ENCODE assay signal across 14 cellular contexts in genomic region chr5:148385094-148385493, GRCh38. TPM values are rescaled to one million over a fixed set of nuclear protein-coding genes. Genes with fewer than 3 reads are reported as not detected.
DNase-seq lines count a peak whose midpoint lies in the region; ATAC-seq, FAIRE-seq and TF ChIP-seq lines count a peak whose summit lies in the region.
"Had no signal": no experiment of that assay in that cellular context is flagged by ENCODE, and none has a peak within 500 bp of the region (broad histone marks: within the 10 kb centered on the region; RNA-seq: fewer than 3 reads in every experiment).

No MANE protein-coding gene starts in this region.

- no peaks in the 10 kb centered on the region for H3K27me3 ChIP-seq in CD4-positive, alpha-beta T cell (ENCODE audit: control insufficient read depth, insufficient read depth, low read length)
- H3K27me3 ChIP-seq in IMR-90 (ENCODE audit: control insufficient read depth, insufficient read depth, low read length), result no peaks in the 10 kb centered on the region

- no peaks in the 10 kb centered on the region for H3K9me3 Mint-ChIP-seq in CD4-positive, alpha-beta T cell
- H3K9me3 Mint-ChIP-seq in brain, result no peaks in the 10 kb centered on the region
- no peaks in the 10 kb centered on the region for H3K9me3 Mint-ChIP-seq in naive thymus-derived CD8-positive, alpha-beta T cell

- TF ChIP-seq CTCF in CD4-positive, alpha-beta T cell (IDR thresholded peaks at IDR 0.05), result no peak
- TF ChIP-seq CTCF in IMR-90 (conservative IDR thresholded peaks at IDR 0.05; ENCODE audit: low read depth, low read length) (no peak), brain (conservative IDR thresholded peaks at IDR 0.05) (no peak)

- POLR2A ChIA-PET in CD4-positive, alpha-beta T cell (lab: Charles Lee), result no interaction called here
- POLR2A ChIA-PET in IMR-90 (lab: Charles Lee; ENCODE audit: unreplicated experiment), result no interaction called here
- POLR2A ChIA-PET in naive thymus-derived CD8-positive, alpha-beta T cell (lab: Charles Lee), result no interaction called here

- H3K4me3 ChIP-seq in IMR-90 (ENCODE audit: insufficient read depth, low read depth, low read length), result no peak overlapping the region

- H3K23ac ChIP-seq in IMR-90 (ENCODE audit: low read depth, low read length), result peak overlapping the region; percentile 98; the same call in 1 of the 2 replicates

- 0 out of 3 replicates have a peak overlapping the region, but pooled peaks have one; percentile 20 for H2BK15ac ChIP-seq in IMR-90 (ENCODE audit: low read depth, low read length)

- H3K56ac ChIP-seq in IMR-90 (ENCODE audit: extremely low read depth, insufficient read depth, low read length), result no peak overlapping the region

- DNase-seq in CD4-positive, alpha-beta T cell, result no peak
- DNase-seq in IMR-90 (no peak), urothelium cell line (ENCODE audit: low spot score) (no peak), hepatic stellate cell (ENCODE audit: low spot score) (no peak), C1 segment of cervical spinal cord (lab: John Stamatoyannopoulos, UW) (no peak)
- DNase-seq in naive thymus-derived CD8-positive, alpha-beta T cell, result no peak
- DNase-seq: activated CD8-positive, alpha-beta memory T cell treated with anti-CD3 and anti-CD28 coated beads, Interleukin-2, amount 50 U/mL, for 48 hours; GF-D8; NK-92 treated with Interleukin-12 subunit alpha and Interleukin-12 subunit beta, amount 100 ng/mL, for 24 hours had no signal

- peaks cover 54% of the 10 kb centered on the region for H3K36me3 Mint-ChIP-seq in CD4-positive, alpha-beta T cell (ENCODE audit: low read depth)
- peaks cover 13% of the 10 kb centered on the region for H3K36me3 Mint-ChIP-seq in brain
- peaks cover 0 to 32% (median 2%) of the 10 kb centered on the region in 3 donors for H3K36me3 Mint-ChIP-seq in naive thymus-derived CD8-positive, alpha-beta T cell

- no peak overlapping the region for H2AFZ ChIP-seq in IMR-90 (replicated peaks; ENCODE audit: low read length, poor library complexity)

- no peak for ATAC-seq in CD4-positive, alpha-beta T cell (ENCODE audit: poor library complexity)
- ATAC-seq in IMR-90 (ENCODE audit: low read depth), result no peak
- no peak for ATAC-seq in naive thymus-derived CD8-positive, alpha-beta T cell
- ATAC-seq in GM19324 (IDR thresholded peaks at IDR 0.05; ENCODE audit: low FRiP score, unreplicated experiment), result no peak

- H3K79me1 ChIP-seq in IMR-90 (ENCODE audit: low read depth in 1 of 2, low read length in 2 of 2), result peaks cover 33 to 45% of the 10 kb centered on the region in 2 experiments

- no TSS peak for BruUV-seq in IMR-90 (replicated peaks; lab: Mats Ljungman, UMichigan)

- peaks cover 13% of the 10 kb centered on the region; the same call in 1 of the 2 replicates for H3K9me1 ChIP-seq in IMR-90 (ENCODE audit: insufficient read depth, low read length)

- H2BK20ac ChIP-seq in IMR-90 (ENCODE audit: low read depth, low read length), result no peak overlapping the region

- no peak overlapping the region for H3K4ac ChIP-seq in IMR-90 (ENCODE audit: low read depth, low read length)

- no peak overlapping the region for H3K18ac ChIP-seq in IMR-90 (ENCODE audit: low read depth, low read length)

- FAIRE-seq in urothelium cell line (lab: Jason Lieb, UNC), result no peak

- no peak for TF ChIP-seq RAD21 in IMR-90 (IDR thresholded peaks at IDR 0.05; ENCODE audit: low read length)

- peak overlapping the region; percentile 89 for H3K4me3 Mint-ChIP-seq in CD4-positive, alpha-beta T cell
- peak overlapping the region; percentile 86 to 98 (median 94) for H3K4me3 Mint-ChIP-seq in brain
- H3K4me3 Mint-ChIP-seq in naive thymus-derived CD8-positive, alpha-beta T cell, result peak overlapping the region; percentile 83 to 95 (median 90)

- H4K8ac ChIP-seq in IMR-90 (ENCODE audit: low read depth in 2 of 2, low read length in 2 of 2), result no peak overlapping the region; a peak in 1 of 4 replicates

- H3K4me1 Mint-ChIP-seq in CD4-positive, alpha-beta T cell (ENCODE audit: low read depth), result peaks cover 65% of the 10 kb centered on the region
- peaks cover 71% of the 10 kb centered on the region for H3K4me1 Mint-ChIP-seq in brain
- peaks cover 33 to 74% (median 69%) of the 10 kb centered on the region in 4 donors for H3K4me1 Mint-ChIP-seq in naive thymus-derived CD8-positive, alpha-beta T cell

- TF ChIP-seq POLR2A in IMR-90 (IDR thresholded peaks at IDR 0.05; ENCODE audit: low read depth, low read length), result no peak

- peak overlapping the region; percentile 100 for H3K4me2 ChIP-seq in IMR-90 (ENCODE audit: low read depth, low read length)

- in situ Hi-C loops in IMR-90 (cut with MboI; ENCODE audit: low sequenced_read_pairs), result no loop called here

- no peak overlapping the region for H4K91ac ChIP-seq in IMR-90 (ENCODE audit: insufficient read depth, low read depth, low read length)

- peak overlapping the region; percentile 96 for H3K27ac Mint-ChIP-seq in CD4-positive, alpha-beta T cell
- peak overlapping the region; percentile 95 to 99 (median 97) for H3K27ac Mint-ChIP-seq in brain
- H3K27ac Mint-ChIP-seq in naive thymus-derived CD8-positive, alpha-beta T cell, result peak overlapping the region; percentile 96 to 100 (median 98)

- dilution Hi-C loops in IMR-90 (cut with HindIII; ENCODE audit: low sequenced_read_pairs, unreplicated experiment), result no loop called here

- no peak overlapping the region for H2AK5ac ChIP-seq in IMR-90 (ENCODE audit: low read depth, low read length)

- H3K9ac ChIP-seq in IMR-90 (ENCODE audit: low read depth, low read length), result no peak overlapping the region

- peaks cover 17% of the 10 kb centered on the region; the same call in 1 of the 2 replicates for H4K20me1 ChIP-seq in IMR-90 (ENCODE audit: insufficient read depth, low read length)

- no peaks in the 10 kb centered on the region for H3K27me3 Mint-ChIP-seq in CD4-positive, alpha-beta T cell
- H3K27me3 Mint-ChIP-seq in brain, result peaks cover 14% of the 10 kb centered on the region
- no peaks in the 10 kb centered on the region for H3K27me3 Mint-ChIP-seq in naive thymus-derived CD8-positive, alpha-beta T cell

- WGBS in IMR-90 (ENCODE audit: extremely low coverage in 2 of 2, insufficient read length in 1 of 2), 2 experiments, result no CpG with 5 or more reads among the region's 1 CpG

- no peaks in the 10 kb centered on the region for H3K36me3 ChIP-seq in IMR-90 (ENCODE audit: control insufficient read depth, insufficient read depth, low read length)

- CTCF ChIA-PET in CD4-positive, alpha-beta T cell (lab: Charles Lee), result no interaction called here
- CTCF ChIA-PET in IMR-90 (lab: Yijun Ruan, JAX), result no interaction called here

- H3K4me1 ChIP-seq in IMR-90 (ENCODE audit: control insufficient read depth, insufficient read depth, low read length), result peaks cover 7% of the 10 kb centered on the region

- H3K14ac ChIP-seq in IMR-90 (replicated peaks; ENCODE audit: low read depth, low read length), result no peak overlapping the region

- H3K27ac ChIP-seq in CD4-positive, alpha-beta T cell (ENCODE audit: low read depth, low read length), result peak overlapping the region; percentile 19
- H3K27ac ChIP-seq in IMR-90 (ENCODE audit: insufficient read depth, low read length), result no peak overlapping the region

- intact Hi-C loops in CD4-positive, alpha-beta T cell (cut with DNase I, micrococcal nuclease), result loop anchor here (10.0 kb wide), 5 partner anchors 440 to 1610 kb away; partner anchors contain the start of genes ADRB2 (in 1 of the 2), CSNK1A1 (in 1 of the 2) and GRPEL2 (in 1 of the 2)
- intact Hi-C loops in IMR-90 (cut with micrococcal nuclease), result loop anchor here (5.0 kb wide), 1 partner anchor 727 kb away; no protein-coding TSS in a partner anchor

- peak overlapping the region; percentile 30; the same call in 1 of the 2 replicates for H2BK120ac ChIP-seq in IMR-90 (ENCODE audit: low read depth, low read length)

- peak overlapping the region; percentile 45 for H2BK5ac ChIP-seq in IMR-90 (ENCODE audit: low read depth, low read length, poor library complexity, severe bottlenecking)

- H4K5ac ChIP-seq in IMR-90 (ENCODE audit: low read depth, low read length), result no peak overlapping the region

- no peak overlapping the region for H2AK9ac ChIP-seq in IMR-90 (replicated peaks; ENCODE audit: low read depth, low read length, poor library complexity)

- no peaks in the 10 kb centered on the region for H3K9me3 ChIP-seq in CD4-positive, alpha-beta T cell (ENCODE audit: control insufficient read depth, low read length)
- no peaks in the 10 kb centered on the region for H3K9me3 ChIP-seq in IMR-90 (ENCODE audit: control insufficient read depth, insufficient read depth, low read length)

TF ChIP-seq in IMR-90, 13 proteins besides CTCF, POLR2A, EP300 and RAD21 (continues in another document):
- TF ChIP-seq BHLHE40 (IDR thresholded peaks at IDR 0.05; ENCODE audit: low read depth, low read length) (no peak), ELK1 (IDR thresholded peaks at IDR 0.05; ENCODE audit: borderline replicate concordance, low read depth, low read length) (no peak), NFE2L2 (IDR thresholded peaks at IDR 0.05; ENCODE audit: low read depth, low read length) (no peak), MXI1 (IDR thresholded peaks at IDR 0.05; ENCODE audit: borderline replicate concordance, low read depth, low read length) (no peak), CHD1 (IDR thresholded peaks at IDR 0.05; ENCODE audit: low read depth, low read length) (no peak)

RNA-seq across cellular contexts. Expression of gene FBXO38, which starts 1.3 kb away (rescaled TPM):
- 10 to 100 TPM; 45.7 to 47.3 TPM for total RNA-seq in CD4-positive, alpha-beta T cell
- 70.1 and 86.7 TPM in 2 replicates for total RNA-seq in IMR-90 (2012; rRNA removed)
- polyA plus RNA-seq in IMR-90 (2012; rRNA removed) (10.2 and 14.9 TPM in 2 replicates), brain (ENCODE audit: insufficient read depth, low read depth, low replicate concordance) (22.5 TPM)
- 2.8 and 10.8 TPM in 2 replicates for polyA plus RNA-seq in IMR-90 (2012; cell fraction: cytosol; rRNA removed)
- polyA plus RNA-seq in IMR-90 (2012; cell fraction: nucleus; rRNA removed; ENCODE audit: low replicate concordance), result 4.6 and 28.3 TPM in 2 replicates
- 10 to 100 TPM; 96.7 to 97.0 TPM for total RNA-seq in naive thymus-derived CD8-positive, alpha-beta T cell
- 10 to 100 TPM; 15.5 to 17.6 (median 16.0) TPM for polyA plus RNA-seq in naive thymus-derived CD8-positive, alpha-beta T cell

RNA-seq across cellular contexts. Expression of gene SPINK9, which starts 49.7 kb away (rescaled TPM):
- total RNA-seq in CD4-positive, alpha-beta T cell, result not detected
- not detected in 2 replicates for total RNA-seq in IMR-90 (2012; rRNA removed)
- polyA plus RNA-seq in IMR-90 (2012; rRNA removed) (not detected in 2 replicates), brain (ENCODE audit: insufficient read depth, low read depth, low replicate concordance) (not detected)
- polyA plus RNA-seq in IMR-90 (2012; cell fraction: cytosol; rRNA removed), result not detected in 2 replicates
- not detected in 2 replicates for polyA plus RNA-seq in IMR-90 (2012; cell fraction: nucleus; rRNA removed; ENCODE audit: low replicate concordance)
- total RNA-seq in naive thymus-derived CD8-positive, alpha-beta T cell, result not detected
- polyA plus RNA-seq in naive thymus-derived CD8-positive, alpha-beta T cell, result not detected
- total RNA-seq: esophagus mucosa, HT-29, myocyte had no signal
